8 cellular contexts compared by ENCODE assay signal in genomic region chr3:71066356-71066755, GRCh38.
A peak's percentile ranks its signal among the peaks of the same experiment; 100 is the strongest.
DNase-seq lines count a peak whose midpoint lies in the region; ATAC-seq lines count a peak whose summit lies in the region.

No MANE protein-coding gene starts in this region.

- peaks cover 60% of the 10 kb centered on the region for H3K79me2 ChIP-seq in ACC112 (ENCODE audit: control insufficient read depth, insufficient read depth, low read length, unreplicated experiment)

- no peak overlapping the region for H3K9ac ChIP-seq in HUES64 (ENCODE audit: low read depth, low read length)

- H3K27me3 Mint-ChIP-seq in activated T-helper 2 cell treated with anti-CD3 and anti-CD28 coated beads, Interferon-gamma antibody, Interleukin-2, Interleukin-4, amounts not matched to agents 10 μg/mL and 5 μg/mL and 100 μg/mL, durations not matched to agents 14 hours and 24 hours and 36 hours (ENCODE audit: low read depth): no peaks in the 10 kb centered on the region
- H3K27me3 Mint-ChIP-seq in memory B cell: no peaks in the 10 kb centered on the region

- H3K27ac ChIP-seq in ACC112 (ENCODE audit: low read depth, low read length) (peak overlapping the region; percentile 89), HUES64 (ENCODE audit: low read depth, low read length) (no peak overlapping the region)

- no peaks in the 10 kb centered on the region for H3K36me3 ChIP-seq in ACC112 (ENCODE audit: insufficient read depth, low read length)
- H3K36me3 ChIP-seq in HUES64 (ENCODE audit: insufficient read depth, low read length): no peaks in the 10 kb centered on the region

- peak overlapping the region; percentile 79 for H3K27ac Mint-ChIP-seq in activated T-helper 2 cell treated with anti-CD3 and anti-CD28 coated beads, Interferon-gamma antibody, Interleukin-2, Interleukin-4, amounts not matched to agents 10 μg/mL and 5 μg/mL and 100 μg/mL, durations not matched to agents 14 hours and 24 hours and 36 hours
- H3K27ac Mint-ChIP-seq in memory B cell: no peak overlapping the region

- peak overlapping the region; percentile 85 for H3K4me3 ChIP-seq in ACC112 (ENCODE audit: low read depth, low read length)
- H3K4me3 ChIP-seq in HUES64 (ENCODE audit: low read length): peak overlapping the region; percentile 64

- H3K4me3 Mint-ChIP-seq in activated T-helper 2 cell treated with anti-CD3 and anti-CD28 coated beads, Interferon-gamma antibody, Interleukin-2, Interleukin-4, amounts not matched to agents 10 μg/mL and 5 μg/mL and 100 μg/mL, durations not matched to agents 14 hours and 24 hours and 36 hours (ENCODE audit: low read depth): peak overlapping the region; percentile 83
- H3K4me3 Mint-ChIP-seq in memory B cell: peak overlapping the region; percentile 94

- H2AFZ ChIP-seq in ACC112 (ENCODE audit: low read length, unreplicated experiment): no peak overlapping the region

- no peaks in the 10 kb centered on the region for H3K27me3 ChIP-seq in ACC112 (ENCODE audit: insufficient read depth, low read length)
- H3K27me3 ChIP-seq in HUES64 (ENCODE audit: insufficient read depth, low read length): peaks cover 18% of the 10 kb centered on the region

- DNase-seq in activated T-helper 2 cell treated with anti-CD3 and anti-CD28 coated beads, Interferon-gamma antibody, Interleukin-2, Interleukin-4, amounts not matched to agents 10 μg/mL and 5 μg/mL and 100 μg/mL, durations not matched to agents 14 hours and 24 hours and 36 hours (ENCODE audit: low spot score): no peak
- DNase-seq in memory B cell (ENCODE audit: low spot score in 2 of 2) (peak in 1 of 2 donors; percentile 45), ureter (ENCODE audit: low spot score) (no peak), NCI-H187 (lab: John Stamatoyannopoulos, UW) (no peak), posterior cingulate gyrus (no peak), A172 (ENCODE audit: low spot score) (no peak)

- peaks cover 55% of the 10 kb centered on the region for H3K4me1 Mint-ChIP-seq in activated T-helper 2 cell treated with anti-CD3 and anti-CD28 coated beads, Interferon-gamma antibody, Interleukin-2, Interleukin-4, amounts not matched to agents 10 μg/mL and 5 μg/mL and 100 μg/mL, durations not matched to agents 14 hours and 24 hours and 36 hours (ENCODE audit: low read depth)
- peaks cover 40% of the 10 kb centered on the region for H3K4me1 Mint-ChIP-seq in memory B cell

- 9% methylated on average over 5 of the region's 6 CpGs for WGBS in HUES64

- H3K9me3 ChIP-seq in HUES64 (ENCODE audit: insufficient read depth, low read depth, low read length): no peaks in the 10 kb centered on the region

- no peaks in the 10 kb centered on the region for H3K9me3 Mint-ChIP-seq in activated T-helper 2 cell treated with anti-CD3 and anti-CD28 coated beads, Interferon-gamma antibody, Interleukin-2, Interleukin-4, amounts not matched to agents 10 μg/mL and 5 μg/mL and 100 μg/mL, durations not matched to agents 14 hours and 24 hours and 36 hours
- no peaks in the 10 kb centered on the region for H3K9me3 Mint-ChIP-seq in memory B cell

- peaks cover 19% of the 10 kb centered on the region for H3K36me3 Mint-ChIP-seq in activated T-helper 2 cell treated with anti-CD3 and anti-CD28 coated beads, Interferon-gamma antibody, Interleukin-2, Interleukin-4, amounts not matched to agents 10 μg/mL and 5 μg/mL and 100 μg/mL, durations not matched to agents 14 hours and 24 hours and 36 hours (ENCODE audit: low read depth)
- H3K36me3 Mint-ChIP-seq in memory B cell: no peaks in the 10 kb centered on the region

- H3K4me1 ChIP-seq in ACC112 (ENCODE audit: control insufficient read depth, insufficient read depth, low read length, unreplicated experiment) (peaks cover 34% of the 10 kb centered on the region), HUES64 (ENCODE audit: insufficient read depth, low read length) (peaks cover 76% of the 10 kb centered on the region)

- intact Hi-C loops in activated T-helper 2 cell treated with anti-CD3 and anti-CD28 coated beads, Interferon-gamma antibody, Interleukin-2, Interleukin-4, amounts not matched to agents 10 μg/mL and 5 μg/mL and 100 μg/mL, durations not matched to agents 14 hours and 24 hours and 36 hours (cut with micrococcal nuclease): loop anchor here (10.0 kb wide), 1 partner anchor 512 kb away; no protein-coding TSS in a partner anchor
- intact Hi-C loops in posterior cingulate gyrus (cut with DNase I): loop anchor here (5.0 to 10.0 kb wide), 3 partner anchors 59 to 238 kb away; no protein-coding TSS in a partner anchor

- ATAC-seq in memory B cell (ENCODE audit: low read depth): peak; percentile 31
